ENCODE assay signal across 3 cellular contexts in genomic region chrX:101740642-101741041, GRCh38.
"Had no signal": no experiment of that assay in that cellular context is flagged by ENCODE, and none has a peak within 500 bp of the region (broad histone marks: within the 10 kb centered on the region; RNA-seq: fewer than 3 reads in every experiment).

No MANE protein-coding gene starts in this region.

- ATAC-seq: GM12878 had no signal

- H3K4me3 ChIP-seq: GM12878 had no signal

- DNase-seq: GDM1, GF-D8 had no signal
